ENCODE assay signal across 10 cellular contexts in genomic region chr1:199305053-199305452, GRCh38.
"Had no signal": no experiment of that assay in that cellular context is flagged by ENCODE, and none has a peak within 500 bp of the region (broad histone marks: within the 10 kb centered on the region; RNA-seq: fewer than 3 reads in every experiment).

No MANE protein-coding gene starts in this region.

- H3K4me2 ChIP-seq: GM23338 had no signal

- H3K4me1 ChIP-seq: HAP-1 had no signal

- DNase-seq: GM23248, GOT3, H7, H9, HCEC 1CT, HFFc6 had no signal

- H3K27ac ChIP-seq: GM23248 had no signal

- H3K4me3 ChIP-seq: GM23248, GM23338, HAP-1 had no signal

- H3K9ac ChIP-seq: GM23248 had no signal

- H3K9me3 ChIP-seq: HAP-1 had no signal

- H2AFZ ChIP-seq: GM23248, GM23338 had no signal

- FAIRE-seq: H1, H54 had no signal

- H3K36me3 ChIP-seq: HAP-1 had no signal
